In genomic region chr17:43171761-43172487, GRCh38 we compare ENCODE assay signal across 1 cellular context.
TF ChIP-seq lines count a peak whose summit lies in the region.

No MANE protein-coding gene starts in this region.

TF ChIP-seq in K562, 482 proteins besides CTCF, POLR2A, EP300 and RAD21 (continues in another document):
- TF ChIP-seq CBX5 (IDR thresholded peaks at IDR 0.05; ENCODE audit: borderline replicate concordance, low read depth) (no peak), FOXP4 (CRISPR knock-in tag; IDR thresholded peaks at IDR 0.05; ENCODE audit: borderline replicate concordance) (no peak), NCOR1 (IDR thresholded peaks at IDR 0.05) (peak; percentile 23; the same call in 1 of the 2 replicates), ZBTB34 (CRISPR knock-in tag; IDR thresholded peaks at IDR 0.05) (peak; percentile 59; the same call in 1 of the 2 replicates), CTBP1 (IDR thresholded peaks at IDR 0.05; ENCODE audit: borderline replicate concordance) (0 out of 2 replicates have a peak, but pooled peaks have one; percentile 27), L3MBTL2 (IDR thresholded peaks at IDR 0.05) (0 out of 2 replicates have a peak, but pooled peaks have one; percentile 12), FOXA1 (IDR thresholded peaks at IDR 0.05; ENCODE audit: borderline replicate concordance) (no peak), HDAC2 (IDR thresholded peaks at IDR 0.05) (no peak), E2F8 (IDR thresholded peaks at IDR 0.05; ENCODE audit: low read depth, partially characterized antibody) (peak; percentile 49), BHLHE40 (IDR thresholded peaks at IDR 0.05; ENCODE audit: low read length) (peak; percentile 45; the same call in 1 of the 2 replicates), ZKSCAN8 (CRISPR knock-in tag; IDR thresholded peaks at IDR 0.05) (peak; percentile 59; the same call in 1 of the 2 replicates), SMARCE1 (IDR thresholded peaks at IDR 0.05) (0 out of 2 replicates have a peak, but pooled peaks have one; percentile 27), POU5F1 (IDR thresholded peaks at IDR 0.05; ENCODE audit: borderline replicate concordance, low read depth, low read length, partially characterized antibody) (no peak), MEIS2 (IDR thresholded peaks at IDR 0.05; ENCODE audit: partially characterized antibody) (peak; percentile 96), MTA3 (IDR thresholded peaks at IDR 0.05; ENCODE audit: borderline replicate concordance) (0 out of 2 replicates have a peak, but pooled peaks have one; percentile 20), CREM (IDR thresholded peaks at IDR 0.05; ENCODE audit: low read depth) (peak; percentile 26; the same call in 1 of the 2 replicates), RCOR1 (IDR thresholded peaks at IDR 0.05; ENCODE audit: borderline replicate concordance in 1 of 2, low read depth in 2 of 2, low read length in 2 of 2) (peak in 1 of 2 experiments; percentile 19; a peak in 1 of 4 replicates), ZBTB12 (CRISPR knock-in tag; IDR thresholded peaks at IDR 0.05) (no peak), HEY1 (CRISPR knock-in tag; IDR thresholded peaks at IDR 0.05; ENCODE audit: borderline replicate concordance) (no peak), AFF4 (CRISPR knock-in tag; IDR thresholded peaks at IDR 0.05) (0 out of 2 replicates have a peak, but pooled peaks have one; percentile 42), TFAP4 (CRISPR knock-in tag; IDR thresholded peaks at IDR 0.05; ENCODE audit: borderline replicate concordance) (peak; percentile 30; the same call in 1 of the 2 replicates), PBX2 (CRISPR knock-in tag; IDR thresholded peaks at IDR 0.05; ENCODE audit: low read depth) (no peak), PBX2 (tag; conservative IDR thresholded peaks at IDR 0.05; ENCODE audit: low read depth) (peak; percentile 94), NFIC (IDR thresholded peaks at IDR 0.05) (peak; percentile 80), TBL1XR1 (IDR thresholded peaks at IDR 0.05; ENCODE audit: low read length in 2 of 2) (0 out of 4 replicates have a peak, but pooled peaks of 1 of the 2 experiments have one; percentile 51), ZNF766 (CRISPR knock-in tag; conservative IDR thresholded peaks at IDR 0.05) (0 out of 2 replicates have a peak, but pooled peaks have one; percentile 24), ELF1 (tag; IDR thresholded peaks at IDR 0.05) (peak; percentile 87), FOXA3 (CRISPR knock-in tag; conservative IDR thresholded peaks at IDR 0.05 in 1 of 2, IDR thresholded peaks at IDR 0.05 in 1 of 2) (peak in 1 of 2 experiments; percentile 93; a peak in 2 of 4 replicates), ZBTB11 (CRISPR knock-in tag; IDR thresholded peaks at IDR 0.05) (peak in 1 of 3 experiments; percentile 18; a peak in 1 of 6 replicates), ZNF589 (CRISPR knock-in tag; IDR thresholded peaks at IDR 0.05; ENCODE audit: low read depth) (peak; percentile 26; the same call in 1 of the 2 replicates), TEAD4 (IDR thresholded peaks at IDR 0.05; ENCODE audit: low read length) (0 out of 2 replicates have a peak, but pooled peaks have one; percentile 22), TEAD4 (CRISPR knock-in tag; IDR thresholded peaks at IDR 0.05; ENCODE audit: borderline replicate concordance) (no peak), ATF7 (IDR thresholded peaks at IDR 0.05) (peak; percentile 33; the same call in 1 of the 2 replicates), NRF1 (conservative IDR thresholded peaks at IDR 0.05 in 1 of 2, IDR thresholded peaks at IDR 0.05 in 1 of 2) (0 out of 4 replicates have a peak, but pooled peaks of 1 of the 2 experiments have one; percentile 19), LEF1 (IDR thresholded peaks at IDR 0.05) (peak; percentile 65; the same call in 1 of the 2 replicates), SMC3 (conservative IDR thresholded peaks at IDR 0.05; ENCODE audit: insufficient read depth, low read depth, low read length) (no peak), CGGBP1 (CRISPR knock-in tag; IDR thresholded peaks at IDR 0.05) (no peak), CBX3 (IDR thresholded peaks at IDR 0.05; ENCODE audit: borderline replicate concordance in 1 of 2, low read length in 2 of 2) (0 out of 3 replicates have a peak, but pooled peaks of 1 of the 2 experiments have one; percentile 15), ZNF431 (CRISPR knock-in tag; IDR thresholded peaks at IDR 0.05) (no peak), ARID1B (IDR thresholded peaks at IDR 0.05) (0 out of 2 replicates have a peak, but pooled peaks have one; percentile 11), CEBPB (tag; IDR thresholded peaks at IDR 0.05) (peak; percentile 76), SMARCA4 (IDR thresholded peaks at IDR 0.05) (peak; percentile 35; the same call in 1 of the 2 replicates), PRPF4 (IDR thresholded peaks at IDR 0.05; ENCODE audit: insufficient read depth, low read depth, low read length, poor library complexity, severe bottlenecking) (no peak)
